12 cellular contexts compared by ENCODE assay signal in genomic region chr15:29631076-29632070, GRCh38.
DNase-seq lines count a peak whose midpoint lies in the region; ATAC-seq and TF ChIP-seq lines count a peak whose summit lies in the region.
"Had no signal": no experiment of that assay in that cellular context is flagged by ENCODE, and none has a peak within 500 bp of the region (broad histone marks: within the 10 kb centered on the region; RNA-seq: fewer than 3 reads in every experiment).

No MANE protein-coding gene starts in this region.

- H3K27me3 ChIP-seq in brain microvascular endothelial cell (replicated peaks) (no peaks in the 10 kb centered on the region), vagina (no peaks in the 10 kb centered on the region)

- TF ChIP-seq CTCF in brain microvascular endothelial cell (IDR thresholded peaks at IDR 0.05; ENCODE audit: low read depth, low read length, missing control alignments), result peak; percentile 5
- no peak for TF ChIP-seq CTCF in vagina (IDR thresholded peaks at IDR 0.05)

- peak; percentile 65 to 67 for ATAC-seq in left cardiac atrium
- no peak for ATAC-seq in Right ventricle myocardium superior (ENCODE audit: poor library complexity)
- ATAC-seq in GM19328 (IDR thresholded peaks at IDR 0.05; ENCODE audit: unreplicated experiment), result no peak
- ATAC-seq: activated naive CD4-positive, alpha-beta T cell treated with anti-CD3 and anti-CD28 coated beads, Interleukin-2, amount 50 U/mL, for 72 hours had no signal

- no peak for DNase-seq in left cardiac atrium
- DNase-seq in Right ventricle myocardium superior, result no peak
- DNase-seq in NCI-H510A (lab: John Stamatoyannopoulos, UW), result peak; percentile 58
- no peak for DNase-seq in brain microvascular endothelial cell
- peak; percentile 74 for DNase-seq in vagina (ENCODE audit: extremely low spot score in 2 of 2)
- DNase-seq in SW480 (ENCODE audit: low spot score), result no peak
- DNase-seq in stimulated activated CD4-positive, alpha-beta T cell treated with anti-CD3 and anti-CD28 coated beads, Interleukin-1b, Interleukin-23, amount 100 ng/mL, for 48 hours, result no peak
- DNase-seq: Caco-2; midbrain; stimulated activated CD4-positive, alpha-beta T cell treated with anti-CD3 and anti-CD28 coated beads, Interleukin-12 subunit alpha, Interleukin-12 subunit beta, amount 100 ng/mL, for 4 hours had no signal

- no peaks in the 10 kb centered on the region for H3K4me1 ChIP-seq in vagina
- H3K4me1 ChIP-seq: Caco-2 had no signal

- intact Hi-C loops in left cardiac atrium (cut with DNase I), result no loop called here
- intact Hi-C loops in Right ventricle myocardium superior (cut with DNase I), result no loop called here
- intact Hi-C loops in vagina (cut with DNase I), result no loop called here

- no peak for TF ChIP-seq POLR2A in vagina (IDR thresholded peaks at IDR 0.05)

- no peaks in the 10 kb centered on the region for H3K9me3 ChIP-seq in vagina
- H3K9me3 ChIP-seq: Caco-2 had no signal

- no peak overlapping the region for H3K27ac ChIP-seq in brain microvascular endothelial cell
- H3K27ac ChIP-seq in vagina, result no peak overlapping the region

- in situ Hi-C loops in brain microvascular endothelial cell (cut with HindIII; ENCODE audit: low pct_ligation_motif_present, low sequenced_read_pairs), result no loop called here

- H3K4me3 ChIP-seq in brain microvascular endothelial cell (ENCODE audit: low read depth, low read length) (no peak overlapping the region), vagina (no peak overlapping the region)

- H3K36me3 ChIP-seq in brain microvascular endothelial cell (replicated peaks) (no peaks in the 10 kb centered on the region), vagina (no peaks in the 10 kb centered on the region)

Comparison
In these comparisons a context has a peak if more than half of its experiments do, and no peak if none do; other contexts are left out.
1. ATAC-seq: peak in left cardiac atrium (2 of 2); none in Right ventricle myocardium superior (single experiment) and GM19328 (single experiment).
2. DNase-seq: peak in NCI-H510A (single experiment) and vagina (2 of 2); none in left cardiac atrium (single experiment), Right ventricle myocardium superior (single experiment), brain microvascular endothelial cell (single experiment), SW480 (single experiment) and stimulated activated CD4-positive, alpha-beta T cell treated with anti-CD3 and anti-CD28 coated beads, Interleukin-1b, Interleukin-23, amount 100 ng/mL, for 48 hours (single experiment).